8 cellular contexts compared by ENCODE assay signal in genomic region chr4:147682755-147683154, GRCh38. TPM values are rescaled to one million over a fixed set of nuclear protein-coding genes. Genes with fewer than 3 reads are reported as not detected.
DNase-seq lines count a peak whose midpoint lies in the region; ATAC-seq and TF ChIP-seq lines count a peak whose summit lies in the region.

No MANE protein-coding gene starts in this region.

- TF ChIP-seq POLR2A in breast epithelium (IDR thresholded peaks at IDR 0.05) = no peak

- H3K4me1 ChIP-seq in HUES6 (ENCODE audit: control insufficient read depth, insufficient read depth, low read length) = peaks cover 11% of the 10 kb centered on the region
- peaks cover 0 to 3% of the 10 kb centered on the region in 2 donors for H3K4me1 ChIP-seq in breast epithelium
- H3K4me1 ChIP-seq in mucosa of rectum (ENCODE audit: control insufficient read depth in 2 of 2, insufficient read depth in 2 of 2, low read length in 2 of 2) = peaks cover 0 to 11% of the 10 kb centered on the region in 2 donors

- H3K27ac ChIP-seq in AG04450 (ENCODE audit: low read depth, low read length) (no peak overlapping the region), HUES6 (ENCODE audit: low read depth, low read length) (no peak overlapping the region), breast epithelium (peak overlapping the region in 1 of 2 donors; percentile 89), mucosa of rectum (ENCODE audit: low read depth in 2 of 2, low read length in 2 of 2) (no peak overlapping the region)

- intact Hi-C loops in breast epithelium (cut with DNase I; ENCODE audit: low total_unique reads) = no loop called here

- H3K4me3 ChIP-seq in AG04450 (ENCODE audit: low read depth, low read length) (peak overlapping the region; percentile 87), HUES6 (ENCODE audit: low read depth, low read length) (peak overlapping the region; percentile 74), breast epithelium (peak overlapping the region in 2 of 3 donors; percentile 79), mucosa of rectum (ENCODE audit: low read length in 2 of 2) (peak overlapping the region; percentile 92 to 93)

- POLR2A ChIA-PET in AG04450 (lab: Yijun Ruan, JAX) = interaction anchor here (1.2 to 1.8 kb wide), 4 partner anchors 49 to 185 kb away, joined by 3 to 8 read pairs (median 3); partner anchors contain the start of genes ARHGAP10 and TMEM184C

- H3K36me3 ChIP-seq in HUES6 (ENCODE audit: control insufficient read depth, insufficient read depth, low read length) = peaks cover 9% of the 10 kb centered on the region
- H3K36me3 ChIP-seq in breast epithelium = no peaks in the 10 kb centered on the region
- peaks cover 0 to 3% of the 10 kb centered on the region in 2 donors for H3K36me3 ChIP-seq in mucosa of rectum (ENCODE audit: control insufficient read depth in 2 of 2, insufficient read depth in 2 of 2, low read length in 2 of 2)

- H3K9ac ChIP-seq in HUES6 (ENCODE audit: low read length) (no peak overlapping the region), mucosa of rectum (ENCODE audit: low read depth in 1 of 2, low read length in 2 of 2) (peak overlapping the region in 1 of 2 donors; percentile 94)

- CTCF ChIA-PET in AG04450 (lab: Charles Lee) = interaction anchor here (0.5 to 9.5 kb wide), 4 partner anchors 17 to 196 kb away, joined by 3 to 113 read pairs (median 8); no protein-coding TSS in a partner anchor

- TF ChIP-seq CTCF in AG04450 (IDR thresholded peaks at IDR 0.05; ENCODE audit: low read depth, low read length) (no peak), breast epithelium (IDR thresholded peaks at IDR 0.05) (no peak)

- H3K27me3 ChIP-seq in AG04450 (ENCODE audit: control insufficient read depth, insufficient read depth, low read length) (no peaks in the 10 kb centered on the region), HUES6 (ENCODE audit: control insufficient read depth, insufficient read depth, low read length) (no peaks in the 10 kb centered on the region), breast epithelium (no peaks in the 10 kb centered on the region), mucosa of rectum (ENCODE audit: control insufficient read depth in 2 of 2, insufficient read depth in 2 of 2, low read length in 2 of 2) (no peaks in the 10 kb centered on the region)

- DNase-seq in AG04450 (ENCODE audit: low read depth, low spot score) (no peak), breast epithelium (ENCODE audit: low spot score in 2 of 2) (no peak), NCI-H1930 (lab: John Stamatoyannopoulos, UW) (no peak)

- H3K9me3 ChIP-seq in AG04450 (ENCODE audit: control insufficient read depth, insufficient read depth, low read length) (peaks cover 5% of the 10 kb centered on the region; the same call in 1 of the 2 replicates), HUES6 (ENCODE audit: control insufficient read depth, insufficient read depth, low read depth, low read length) (no peaks in the 10 kb centered on the region), breast epithelium (no peaks in the 10 kb centered on the region), mucosa of rectum (ENCODE audit: control insufficient read depth in 2 of 2, low read length in 2 of 2) (no peaks in the 10 kb centered on the region)

- ATAC-seq in HG03378 (IDR thresholded peaks at IDR 0.05; ENCODE audit: unreplicated experiment) (no peak), HG03439 (IDR thresholded peaks at IDR 0.05; ENCODE audit: unreplicated experiment) (no peak), GM21526 (IDR thresholded peaks at IDR 0.05; ENCODE audit: low FRiP score, unreplicated experiment) (no peak)

RNA-seq across cellular contexts. Expression of gene PRMT9, which starts 1.2 kb away (rescaled TPM):
- polyA plus RNA-seq in AG04450 (2011; rRNA removed) = 9.4 and 12.4 TPM in 2 replicates
- 5.1 and 10.8 TPM in 2 replicates for polyA minus RNA-seq in AG04450 (2011; rRNA and poly(A)+ RNA removed)
- 10 to 100 TPM in 2 of 3 donors, 1 to 10 TPM in 1; 7.8 to 21.8 (median 10.5) TPM for total RNA-seq in breast epithelium

RNA-seq across cellular contexts. Expression of gene ARHGAP10, which starts 49.1 kb away (rescaled TPM):
- 29.3 and 31.1 TPM in 2 replicates for polyA plus RNA-seq in AG04450 (2011; rRNA removed)
- polyA minus RNA-seq in AG04450 (2011; rRNA and poly(A)+ RNA removed) = 33.4 and 41.6 TPM in 2 replicates
- total RNA-seq in breast epithelium = 100 to 1,000 TPM in 1 of 3 donors, 10 to 100 TPM in 2; 49.5 to 138 (median 62.6) TPM
